Comparison of ENCODE assay signal across 1 cellular context in the genomic region with DNA sequence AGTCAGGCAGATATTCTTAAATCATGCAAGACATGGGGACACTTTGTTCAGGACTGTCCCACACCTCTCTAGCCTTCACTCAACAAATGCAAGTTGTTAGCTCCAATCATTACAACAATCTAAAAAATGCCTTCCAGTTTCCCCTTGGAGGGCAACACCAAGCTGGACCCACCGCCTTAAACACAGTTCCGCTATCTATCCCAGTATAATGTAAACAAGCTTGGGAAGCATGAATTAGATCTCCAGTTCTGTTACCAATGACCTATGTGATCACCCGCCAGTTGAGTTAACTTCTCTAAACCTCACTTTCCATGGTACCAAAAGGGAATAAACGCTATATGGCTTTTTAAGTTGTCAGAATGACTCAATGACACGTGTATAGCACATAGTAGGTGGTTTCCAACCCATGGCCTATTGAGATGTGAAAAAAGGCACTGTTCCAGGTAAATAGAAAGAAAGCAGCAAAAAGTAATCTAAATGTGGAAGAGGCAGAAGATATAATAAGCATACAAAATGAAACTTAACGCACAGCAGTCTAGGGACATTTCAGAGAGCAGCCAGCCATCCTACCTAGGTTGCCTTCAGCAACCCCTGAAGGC.
TF ChIP-seq lines count a peak whose summit lies in the region.

No MANE protein-coding gene starts in this region.

TF ChIP-seq in HEK293, 187 proteins besides CTCF, POLR2A, EP300 and RAD21 (continued from another document):
- TF ChIP-seq, protein P1, sequence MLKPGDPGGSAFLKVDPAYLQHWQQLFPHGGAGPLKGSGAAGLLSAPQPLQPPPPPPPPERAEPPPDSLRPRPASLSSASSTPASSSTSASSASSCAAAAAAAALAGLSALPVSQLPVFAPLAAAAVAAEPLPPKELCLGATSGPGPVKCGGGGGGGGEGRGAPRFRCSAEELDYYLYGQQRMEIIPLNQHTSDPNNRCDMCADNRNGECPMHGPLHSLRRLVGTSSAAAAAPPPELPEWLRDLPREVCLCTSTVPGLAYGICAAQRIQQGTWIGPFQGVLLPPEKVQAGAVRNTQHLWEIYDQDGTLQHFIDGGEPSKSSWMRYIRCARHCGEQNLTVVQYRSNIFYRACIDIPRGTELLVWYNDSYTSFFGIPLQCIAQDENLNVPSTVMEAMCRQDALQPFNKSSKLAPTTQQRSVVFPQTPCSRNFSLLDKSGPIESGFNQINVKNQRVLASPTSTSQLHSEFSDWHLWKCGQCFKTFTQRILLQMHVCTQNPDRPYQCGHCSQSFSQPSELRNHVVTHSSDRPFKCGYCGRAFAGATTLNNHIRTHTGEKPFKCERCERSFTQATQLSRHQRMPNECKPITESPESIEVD (tag by site-specific recombination; IDR thresholded peaks at IDR 0.05) = no peak
